Comparison of ENCODE assay signal across 9 cellular contexts in the genomic region with DNA sequence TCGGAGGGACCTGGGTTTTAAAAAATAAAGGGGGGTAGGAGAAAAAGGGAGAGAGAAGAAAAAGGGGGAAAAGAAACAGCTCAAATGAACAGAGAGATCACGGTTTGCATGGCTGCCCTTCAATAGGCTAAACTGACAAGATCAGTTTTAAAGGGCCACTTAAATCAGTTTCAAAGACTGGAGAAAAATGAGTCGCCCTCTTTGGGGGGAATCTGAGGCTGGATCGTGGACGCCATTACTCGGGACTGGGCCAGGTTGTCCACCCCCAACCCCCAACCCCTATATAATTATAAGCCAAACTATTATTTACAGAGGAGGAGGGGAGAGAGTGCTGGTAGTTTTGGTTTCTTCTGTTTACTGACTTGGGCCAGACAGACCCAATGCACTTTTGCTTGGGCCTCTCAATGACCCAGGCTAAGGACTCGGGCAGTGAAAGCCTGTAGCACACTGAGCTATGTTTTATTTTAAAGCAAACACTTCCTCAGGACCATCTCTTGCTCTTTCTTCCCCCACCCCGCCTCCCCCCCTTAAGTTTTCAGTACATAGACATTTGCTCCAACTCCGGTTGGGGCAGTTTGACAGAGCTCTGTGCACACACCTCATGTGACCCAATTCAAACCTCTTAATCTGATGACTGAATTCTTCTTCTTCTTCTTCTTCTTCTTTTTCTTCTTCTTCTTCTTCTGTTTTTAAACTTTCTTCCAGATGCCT. TPM values are rescaled to one million over a fixed set of nuclear protein-coding genes. Genes with fewer than 3 reads are reported as not detected.
DNase-seq lines count a peak whose midpoint lies in the region; ATAC-seq and TF ChIP-seq lines count a peak whose summit lies in the region.
"Had no signal": no experiment of that assay in that cellular context is flagged by ENCODE, and none has a peak within 500 bp of the region (broad histone marks: within the 10 kb centered on the region; RNA-seq: fewer than 3 reads in every experiment).

No MANE protein-coding gene starts in this region.

- TF ChIP-seq POLR2A in Peyer's patch (IDR thresholded peaks at IDR 0.05) (no peak), prostate gland (IDR thresholded peaks at IDR 0.05) (no peak)

- peaks cover 0 to 10% (median 0%) of the 10 kb centered on the region in 3 donors for H3K36me3 ChIP-seq in Peyer's patch
- no peaks in the 10 kb centered on the region for H3K36me3 ChIP-seq in prostate gland
- H3K36me3 ChIP-seq: cardiac muscle cell had no signal

- intact Hi-C loops in prostate gland (cut with DNase I): no loop called here

- H3K27ac Mint-ChIP-seq in activated naive CD4-positive, alpha-beta T cell treated with anti-CD3 and anti-CD28 coated beads, Interleukin-2, amount 50 U/mL, for 72 hours: no peak overlapping the region

- H3K36me3 Mint-ChIP-seq in activated naive CD4-positive, alpha-beta T cell treated with anti-CD3 and anti-CD28 coated beads, Interleukin-2, amount 50 U/mL, for 72 hours: peaks cover 5 to 43% of the 10 kb centered on the region in 2 donors

- H3K4me1 ChIP-seq in Peyer's patch: peaks cover 0 to 22% (median 0%) of the 10 kb centered on the region in 4 donors
- H3K4me1 ChIP-seq in prostate gland (replicated peaks): no peaks in the 10 kb centered on the region

- no peaks in the 10 kb centered on the region for H3K9me3 ChIP-seq in Peyer's patch
- no peaks in the 10 kb centered on the region for H3K9me3 ChIP-seq in prostate gland

- peaks cover 0 to 4% of the 10 kb centered on the region in 2 donors for H3K9me3 Mint-ChIP-seq in activated naive CD4-positive, alpha-beta T cell treated with anti-CD3 and anti-CD28 coated beads, Interleukin-2, amount 50 U/mL, for 72 hours

- no peak for ATAC-seq in activated naive CD4-positive, alpha-beta T cell treated with anti-CD3 and anti-CD28 coated beads, Interleukin-2, amount 50 U/mL, for 72 hours
- ATAC-seq in HG03045 (IDR thresholded peaks at IDR 0.05; ENCODE audit: unreplicated experiment): no peak

- H3K27ac ChIP-seq in Peyer's patch (peak overlapping the region; percentile 33 to 95 (median 66)), prostate gland (peak overlapping the region; percentile 91 to 95)
- H3K27ac ChIP-seq: cardiac muscle cell had no signal

- peak overlapping the region; percentile 4 to 85 (median 67) for H3K4me3 ChIP-seq in Peyer's patch
- peak overlapping the region; percentile 68 for H3K4me3 ChIP-seq in fibroblast of pulmonary artery (replicated peaks; ENCODE audit: low read depth, low read length)
- H3K4me3 ChIP-seq in prostate gland: peak overlapping the region; percentile 73 to 76
- H3K4me3 ChIP-seq: cardiac muscle cell had no signal

- TF ChIP-seq CTCF in Peyer's patch (IDR thresholded peaks at IDR 0.05): no peak
- TF ChIP-seq CTCF in fibroblast of pulmonary artery (IDR thresholded peaks at IDR 0.05; ENCODE audit: low read length, missing control alignments): no peak
- no peak for TF ChIP-seq CTCF in prostate gland (IDR thresholded peaks at IDR 0.05)

- peak; percentile 95 for DNase-seq in DMS114 treated with DMSO at 0.1 percent for 48 hours (lab: John Stamatoyannopoulos, UW; ENCODE audit: unreplicated experiment)
- no peak for DNase-seq in Peyer's patch
- DNase-seq in fibroblast of pulmonary artery (ENCODE audit: low read depth): peak; percentile 46
- peak; percentile 75 for DNase-seq in prostate gland (ENCODE audit: low spot score)
- no peak for DNase-seq in activated naive CD4-positive, alpha-beta T cell treated with anti-CD3 and anti-CD28 coated beads, Interleukin-2, amount 50 U/mL, for 72 hours (ENCODE audit: low spot score in 2 of 2)
- no peak for DNase-seq in nucleus accumbens (lab: John Stamatoyannopoulos, UW)
- DNase-seq in putamen (ENCODE audit: low spot score): no peak

- no peaks in the 10 kb centered on the region for H3K27me3 ChIP-seq in Peyer's patch
- no peaks in the 10 kb centered on the region for H3K27me3 ChIP-seq in prostate gland (replicated peaks; ENCODE audit: insufficient read depth)

- WGBS in prostate gland: 1% methylated on average over 9 of the region's 9 CpGs

RNA-seq across cellular contexts. Expression of a gene that starts 6.3 kb away (rescaled TPM):
- 10 to 100 TPM in 3 of 4 donors, 1 to 10 TPM in 1; 7.9 to 20.9 (median 15.3) TPM for total RNA-seq in Peyer's patch
- total RNA-seq in prostate gland: 10 to 100 TPM; 48.7 to 58.1 TPM
- not detected for total RNA-seq in activated naive CD4-positive, alpha-beta T cell treated with anti-CD3 and anti-CD28 coated beads, Interleukin-2, amount 50 U/mL, for 72 hours

Comparison
In these comparisons a context has a peak if more than half of its experiments do, and no peak if none do; other contexts are left out.
1. DNase-seq: peak in DMS114 treated with DMSO at 0.1 percent for 48 hours (single experiment), fibroblast of pulmonary artery (single experiment) and prostate gland (single experiment); none in Peyer's patch (0 of 3), activated naive CD4-positive, alpha-beta T cell treated with anti-CD3 and anti-CD28 coated beads, Interleukin-2, amount 50 U/mL, for 72 hours (0 of 2), nucleus accumbens (0 of 56) and putamen (single experiment).
2. RNA of a gene that starts 6.3 kb away (total RNA-seq): 48.7 to 58.1 TPM in prostate gland and 7.9 to 20.9 TPM in Peyer's patch; not detected in activated naive CD4-positive, alpha-beta T cell treated with anti-CD3 and anti-CD28 coated beads, Interleukin-2, amount 50 U/mL, for 72 hours; every median in the first group is over 4 times any median in the second.
3. Peak in every context shown above with its lines, with median percentiles within 50 percentile points of each other: H3K4me3 ChIP-seq.